ENCODE assay signal across 13 cellular contexts in the genomic region with DNA sequence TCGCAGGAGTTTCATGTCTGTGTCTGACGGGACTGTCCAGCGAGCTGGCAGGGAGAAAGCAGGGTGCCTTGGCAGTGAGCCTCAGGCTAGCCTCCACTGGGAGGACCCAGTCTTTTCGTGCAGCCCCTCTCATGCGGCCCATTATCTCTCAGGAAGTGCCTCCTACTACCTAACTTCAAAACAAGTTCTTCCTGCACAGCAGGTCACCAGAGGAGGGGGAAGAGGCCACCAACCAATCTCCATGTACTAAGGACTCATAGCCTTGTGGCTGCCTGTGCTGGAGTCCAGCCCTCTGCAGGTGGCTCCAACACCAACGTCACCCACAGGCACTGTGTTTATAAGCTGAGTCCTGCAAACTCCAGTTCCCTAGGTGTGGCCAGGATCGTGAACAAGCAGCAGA. TPM values are rescaled to one million over a fixed set of nuclear protein-coding genes. Genes with fewer than 3 reads are reported as not detected.
A peak's percentile ranks its signal among the peaks of the same experiment; 100 is the strongest.
DNase-seq lines count a peak whose midpoint lies in the region; ATAC-seq and TF ChIP-seq lines count a peak whose summit lies in the region.
"Had no signal": no experiment of that assay in that cellular context is flagged by ENCODE, and none has a peak within 500 bp of the region (broad histone marks: within the 10 kb centered on the region; RNA-seq: fewer than 3 reads in every experiment).

No MANE protein-coding gene starts in this region.

- peaks cover 0 to 34% (median 0%) of the 10 kb centered on the region in 4 donors for H3K36me3 ChIP-seq in upper lobe of left lung
- H3K36me3 ChIP-seq in ovary: no peaks in the 10 kb centered on the region
- H3K36me3 ChIP-seq in uterus: no peaks in the 10 kb centered on the region

- H3K9me3 Mint-ChIP-seq in activated naive CD4-positive, alpha-beta T cell treated with anti-CD3 and anti-CD28 coated beads, Interleukin-2, amount 10 ng/mL, durations not matched to agents 7 days and 5 days: no peaks in the 10 kb centered on the region
- H3K9me3 Mint-ChIP-seq in activated CD4-positive, alpha-beta memory T cell treated with anti-CD3 and anti-CD28 coated beads, Interleukin-2, amount 10 ng/mL, durations not matched to agents 7 days and 5 days: no peaks in the 10 kb centered on the region
- H3K9me3 Mint-ChIP-seq: central memory CD8-positive, alpha-beta T cell; neural crest cell had no signal

- H3K4me3 ChIP-seq in upper lobe of left lung (peak overlapping the region in 2 of 4 donors; percentile 21 to 75), ovary (no peak overlapping the region), uterus (no peak overlapping the region)
- H3K4me3 ChIP-seq: GM12878 had no signal

- H3K27ac ChIP-seq in upper lobe of left lung (peak overlapping the region; percentile 89 to 93 (median 90)), ovary (no peak overlapping the region), uterus (no peak overlapping the region)

- peaks cover 4% of the 10 kb centered on the region for H3K27me3 Mint-ChIP-seq in activated naive CD4-positive, alpha-beta T cell treated with anti-CD3 and anti-CD28 coated beads, Interleukin-2, amount 10 ng/mL, durations not matched to agents 7 days and 5 days
- no peaks in the 10 kb centered on the region for H3K27me3 Mint-ChIP-seq in activated CD4-positive, alpha-beta memory T cell treated with anti-CD3 and anti-CD28 coated beads, Interleukin-2, amount 10 ng/mL, durations not matched to agents 7 days and 5 days

- TF ChIP-seq CTCF in upper lobe of left lung (IDR thresholded peaks at IDR 0.05) (peak in 1 of 6 experiments; percentile 10), ovary (IDR thresholded peaks at IDR 0.05) (no peak), uterus (IDR thresholded peaks at IDR 0.05) (no peak)

- ATAC-seq in left lobe of liver (peak; percentile 12), upper lobe of left lung (ENCODE audit: low FRiP score in 2 of 2) (peak in 1 of 2 donors; percentile 66)
- ATAC-seq: GM12878 had no signal

- TF ChIP-seq POLR2A in upper lobe of left lung (IDR thresholded peaks at IDR 0.05) (peak in 1 of 4 donors; percentile 29), ovary (IDR thresholded peaks at IDR 0.05) (no peak), uterus (IDR thresholded peaks at IDR 0.05) (no peak)

- WGBS in upper lobe of left lung, 2 donors: 19 to 38% methylated on average over 5 to 7 of the region's 7 CpGs
- 23 to 28% (median 23%) methylated on average over 7 of the region's 7 CpGs for WGBS in ovary, 3 donors

- H3K27me3 ChIP-seq in upper lobe of left lung (no peaks in the 10 kb centered on the region), ovary (no peaks in the 10 kb centered on the region), uterus (no peaks in the 10 kb centered on the region)

- H3K4me1 ChIP-seq in upper lobe of left lung (peaks cover 28 to 74% (median 50%) of the 10 kb centered on the region in 4 donors), ovary (ENCODE audit: insufficient read depth) (no peaks in the 10 kb centered on the region), uterus (peaks cover 0 to 4% of the 10 kb centered on the region in 2 donors)

- H3K4me1 Mint-ChIP-seq in activated naive CD4-positive, alpha-beta T cell treated with anti-CD3 and anti-CD28 coated beads, Interleukin-2, amount 10 ng/mL, durations not matched to agents 7 days and 5 days: peaks cover 72% of the 10 kb centered on the region
- H3K4me1 Mint-ChIP-seq in activated CD4-positive, alpha-beta memory T cell treated with anti-CD3 and anti-CD28 coated beads, Interleukin-2, amount 10 ng/mL, durations not matched to agents 7 days and 5 days: peaks cover 40% of the 10 kb centered on the region

- intact Hi-C loops in ovary (cut with DNase I): no loop called here
- intact Hi-C loops in uterus (cut with DNase I; ENCODE audit: low total_unique reads): no loop called here

- peak overlapping the region; percentile 3 for H3K4me3 Mint-ChIP-seq in activated naive CD4-positive, alpha-beta T cell treated with anti-CD3 and anti-CD28 coated beads, Interleukin-2, amount 10 ng/mL, durations not matched to agents 7 days and 5 days
- no peak overlapping the region for H3K4me3 Mint-ChIP-seq in activated CD4-positive, alpha-beta memory T cell treated with anti-CD3 and anti-CD28 coated beads, Interleukin-2, amount 10 ng/mL, durations not matched to agents 7 days and 5 days
- H3K4me3 Mint-ChIP-seq: central memory CD8-positive, alpha-beta T cell; neural crest cell had no signal

- CTCF ChIA-PET in activated naive CD4-positive, alpha-beta T cell treated with anti-CD3 and anti-CD28 coated beads, Interleukin-2, amount 10 ng/mL, durations not matched to agents 7 days and 5 days (lab: Charles Lee): interaction anchor here (0.8 to 7.2 kb wide), 3 partner anchors 30 to 39 kb away, joined by 3 to 113 read pairs (median 5); no protein-coding TSS in a partner anchor
- CTCF ChIA-PET in activated CD4-positive, alpha-beta memory T cell treated with anti-CD3 and anti-CD28 coated beads, Interleukin-2, amount 10 ng/mL, durations not matched to agents 7 days and 5 days (lab: Charles Lee): no interaction called here

- peaks cover 13% of the 10 kb centered on the region for H3K36me3 Mint-ChIP-seq in activated naive CD4-positive, alpha-beta T cell treated with anti-CD3 and anti-CD28 coated beads, Interleukin-2, amount 10 ng/mL, durations not matched to agents 7 days and 5 days
- H3K36me3 Mint-ChIP-seq in activated CD4-positive, alpha-beta memory T cell treated with anti-CD3 and anti-CD28 coated beads, Interleukin-2, amount 10 ng/mL, durations not matched to agents 7 days and 5 days (ENCODE audit: low read depth): no peaks in the 10 kb centered on the region

- DNase-seq in activated naive CD4-positive, alpha-beta T cell treated with anti-CD3 and anti-CD28 coated beads, Interleukin-2, amount 10 ng/mL, durations not matched to agents 7 days and 5 days: peak; percentile 42
- no peak for DNase-seq in activated naive CD4-positive, alpha-beta T cell treated with Interleukin-2 at 50 U/mL for 16 hours
- no peak for DNase-seq in activated CD4-positive, alpha-beta memory T cell treated with anti-CD3 and anti-CD28 coated beads, Interleukin-2, amount 10 ng/mL, durations not matched to agents 7 days and 5 days
- peak; percentile 44 for DNase-seq in left lobe of liver (ENCODE audit: low spot score)
- peak in 1 of 2 donors; percentile 87 for DNase-seq in upper lobe of left lung
- DNase-seq in ovary: no peak
- no peak for DNase-seq in uterus
- DNase-seq in NOMO-1 (lab: John Stamatoyannopoulos, UW; ENCODE audit: unreplicated experiment in 2 of 2): no peak
- DNase-seq: activated CD4-positive, alpha-beta T cell treated with anti-CD3 and anti-CD28 coated beads, Interleukin-2, amount 50 U/mL, for 48 hours had no signal

- POLR2A ChIA-PET in activated CD4-positive, alpha-beta memory T cell treated with anti-CD3 and anti-CD28 coated beads, Interleukin-2, amount 10 ng/mL, durations not matched to agents 7 days and 5 days (lab: Charles Lee): no interaction called here

- no peaks in the 10 kb centered on the region for H3K9me3 ChIP-seq in upper lobe of left lung
- H3K9me3 ChIP-seq in ovary: no peaks in the 10 kb centered on the region
- no peaks in the 10 kb centered on the region for H3K9me3 ChIP-seq in uterus

- TF ChIP-seq EP300 in upper lobe of left lung (IDR thresholded peaks at IDR 0.05) (no peak), ovary (IDR thresholded peaks at IDR 0.05) (no peak)

- peak overlapping the region; percentile 81 for H3K27ac Mint-ChIP-seq in activated naive CD4-positive, alpha-beta T cell treated with anti-CD3 and anti-CD28 coated beads, Interleukin-2, amount 10 ng/mL, durations not matched to agents 7 days and 5 days
- H3K27ac Mint-ChIP-seq in activated CD4-positive, alpha-beta memory T cell treated with anti-CD3 and anti-CD28 coated beads, Interleukin-2, amount 10 ng/mL, durations not matched to agents 7 days and 5 days: peak overlapping the region; percentile 12

RNA-seq across cellular contexts. Expression of a gene that starts 4.8 kb away (rescaled TPM):
- total RNA-seq in activated CD4-positive, alpha-beta memory T cell treated with anti-CD3 and anti-CD28 coated beads, Interleukin-2, amount 10 ng/mL, durations not matched to agents 7 days and 5 days: 1 to 10 TPM; 7.5 to 9.6 TPM
- total RNA-seq in left lobe of liver (27.0 TPM), upper lobe of left lung (100 to 1,000 TPM in 4 of 6 donors, 10 to 100 TPM in 2; 92.6 to 577 (median 198) TPM), ovary (1 to 10 TPM in 2 of 7 donors, under 1 TPM in 5; 0.12 to 2.0 (median 0.25) TPM), uterus (1 to 10 TPM in 2 of 4 donors, under 1 TPM in 2; 0.26 to 1.5 (median 0.99) TPM)
- 1 to 10 TPM in 1 of 2 donors, under 1 TPM in 1; 0.47 to 2.2 TPM for polyA plus RNA-seq in ovary
- total RNA-seq: OCI-LY7 had no signal

Comparison
In these comparisons a context has a peak if more than half of its experiments do, and no peak if none do; other contexts are left out.
1. DNase-seq: peak in activated naive CD4-positive, alpha-beta T cell treated with anti-CD3 and anti-CD28 coated beads, Interleukin-2, amount 10 ng/mL, durations not matched to agents 7 days and 5 days (single experiment) and left lobe of liver (single experiment); none in activated naive CD4-positive, alpha-beta T cell treated with Interleukin-2 at 50 U/mL for 16 hours (single experiment), activated CD4-positive, alpha-beta memory T cell treated with anti-CD3 and anti-CD28 coated beads, Interleukin-2, amount 10 ng/mL, durations not matched to agents 7 days and 5 days (single experiment), ovary (0 of 5), uterus (0 of 2) and NOMO-1 (0 of 2).
2. H3K27ac ChIP-seq: peak in upper lobe of left lung (4 of 4); none in ovary (0 of 2) and uterus (0 of 2).